ENCODE assay signal across 8 cellular contexts in genomic region chr10:71772832-71773220, GRCh38. TPM values are rescaled to one million over a fixed set of nuclear protein-coding genes. Genes with fewer than 3 reads are reported as not detected.
DNase-seq lines count a peak whose midpoint lies in the region; ATAC-seq and TF ChIP-seq lines count a peak whose summit lies in the region.

No MANE protein-coding gene starts in this region.

- TF ChIP-seq CTCF in A673 (conservative IDR thresholded peaks at IDR 0.05; ENCODE audit: low read depth, low read length) (no peak), Loucy (conservative IDR thresholded peaks at IDR 0.05; ENCODE audit: low read length) (no peak), coronary artery (IDR thresholded peaks at IDR 0.05) (no peak)

- H3K27ac ChIP-seq in A673 (ENCODE audit: low read depth, low read length, poor library complexity, severe bottlenecking) (no peak overlapping the region), coronary artery (peak overlapping the region; percentile 94 to 96), mucosa of rectum (ENCODE audit: low read depth in 2 of 2, low read length in 2 of 2) (peak overlapping the region; percentile 97)

- H3F3A ChIP-seq in Loucy (ENCODE audit: low read depth), result peaks cover 18% of the 10 kb centered on the region

- H3K4me1 ChIP-seq in A673 (ENCODE audit: insufficient read depth, low read length, poor library complexity, severe bottlenecking) (no peaks in the 10 kb centered on the region), Loucy (ENCODE audit: insufficient read depth, low read length, poor library complexity, severe bottlenecking) (peaks cover 86% of the 10 kb centered on the region), mucosa of rectum (ENCODE audit: control insufficient read depth in 2 of 2, insufficient read depth in 2 of 2, low read length in 2 of 2) (peaks cover 59 to 63% of the 10 kb centered on the region in 2 donors)

- CTCF ChIA-PET in A673 (lab: Charles Lee), result interaction anchor here (0.7 to 1.1 kb wide), 2 partner anchors 278 to 454 kb away, joined by 3 to 4 read pairs; partner anchors contain the start of gene SLC29A3

- no peak for ATAC-seq in HG02852 (IDR thresholded peaks at IDR 0.05; ENCODE audit: unreplicated experiment)
- no peak for ATAC-seq in HG03457 (IDR thresholded peaks at IDR 0.05; ENCODE audit: unreplicated experiment)
- ATAC-seq in HG02610 (IDR thresholded peaks at IDR 0.05; ENCODE audit: unreplicated experiment), result no peak

- intact Hi-C loops in A673 (cut with micrococcal nuclease; ENCODE audit: unreplicated experiment), result no loop called here

- H2AFZ ChIP-seq in Loucy (ENCODE audit: low read length), result no peak overlapping the region

- no peaks in the 10 kb centered on the region for H3K9me3 ChIP-seq in A673 (ENCODE audit: low read depth, low read length, poor library complexity, severe bottlenecking)
- H3K9me3 ChIP-seq in Loucy (ENCODE audit: insufficient read depth, low read depth, low read length), result no peaks in the 10 kb centered on the region
- H3K9me3 ChIP-seq in mucosa of rectum (ENCODE audit: control insufficient read depth in 2 of 2, low read length in 2 of 2), result no peaks in the 10 kb centered on the region

- BruUV-seq in A673 (replicated peaks; lab: Mats Ljungman, UMichigan), result no TSS peak

- H3K27me3 ChIP-seq in A673 (replicated peaks; ENCODE audit: insufficient read depth, low read depth, low read length, poor library complexity) (no peaks in the 10 kb centered on the region), Loucy (ENCODE audit: insufficient read depth, low read length, poor library complexity, severe bottlenecking) (no peaks in the 10 kb centered on the region), mucosa of rectum (ENCODE audit: control insufficient read depth in 2 of 2, insufficient read depth in 2 of 2, low read length in 2 of 2) (no peaks in the 10 kb centered on the region)

- H3K36me3 ChIP-seq in A673 (ENCODE audit: insufficient read depth, low read length, poor library complexity, severe bottlenecking) (no peaks in the 10 kb centered on the region), Loucy (ENCODE audit: insufficient read depth, low read length) (no peaks in the 10 kb centered on the region), mucosa of rectum (ENCODE audit: control insufficient read depth in 2 of 2, insufficient read depth in 2 of 2, low read length in 2 of 2) (no peaks in the 10 kb centered on the region)

- DNase-seq in A673 (ENCODE audit: low spot score), result no peak
- DNase-seq in coronary artery (ENCODE audit: low spot score), result no peak
- DNase-seq in HPDE6-E6E7 (ENCODE audit: extremely low spot score), result no peak

- H4K20me1 ChIP-seq in Loucy (ENCODE audit: insufficient read depth, low read length, poor library complexity, severe bottlenecking), result no peaks in the 10 kb centered on the region

- H3K4me3 ChIP-seq in A673 (ENCODE audit: low read depth, low read length, poor library complexity, severe bottlenecking) (peak overlapping the region; percentile 40), Loucy (ENCODE audit: low read length, poor library complexity, severe bottlenecking) (peak overlapping the region; percentile 71), coronary artery (peak overlapping the region; percentile 78), mucosa of rectum (ENCODE audit: low read length in 2 of 2) (peak overlapping the region; percentile 86 to 92)

- POLR2A ChIA-PET in A673 (lab: Charles Lee; ENCODE audit: low non-redundant PET), result no interaction called here

- H3K79me2 ChIP-seq in Loucy (ENCODE audit: insufficient read depth, low read length), result no peaks in the 10 kb centered on the region; the same call in 1 of the 2 replicates

- H3K4me2 ChIP-seq in Loucy (ENCODE audit: low read depth, low read length, poor library complexity, severe bottlenecking), result peak overlapping the region; percentile 67

- H3K9ac ChIP-seq in Loucy (ENCODE audit: low read depth, low read length, poor library complexity, severe bottlenecking), result peak overlapping the region; percentile 61
- H3K9ac ChIP-seq in mucosa of rectum (ENCODE audit: low read depth in 1 of 2, low read length in 2 of 2), result peak overlapping the region; percentile 96

- H3K9me2 ChIP-seq in Loucy (replicated peaks; ENCODE audit: low read depth, low read length), result no peaks in the 10 kb centered on the region

RNA-seq across cellular contexts. Expression of gene VSIR, which starts 0.5 kb away (rescaled TPM):
- total RNA-seq in A673 (2021), result not detected in 2 replicates

RNA-seq across cellular contexts. Expression of gene C10orf105, which starts 53.2 kb away (rescaled TPM):
- not detected in 2 replicates for total RNA-seq in A673 (2021)
